In the genomic region with DNA sequence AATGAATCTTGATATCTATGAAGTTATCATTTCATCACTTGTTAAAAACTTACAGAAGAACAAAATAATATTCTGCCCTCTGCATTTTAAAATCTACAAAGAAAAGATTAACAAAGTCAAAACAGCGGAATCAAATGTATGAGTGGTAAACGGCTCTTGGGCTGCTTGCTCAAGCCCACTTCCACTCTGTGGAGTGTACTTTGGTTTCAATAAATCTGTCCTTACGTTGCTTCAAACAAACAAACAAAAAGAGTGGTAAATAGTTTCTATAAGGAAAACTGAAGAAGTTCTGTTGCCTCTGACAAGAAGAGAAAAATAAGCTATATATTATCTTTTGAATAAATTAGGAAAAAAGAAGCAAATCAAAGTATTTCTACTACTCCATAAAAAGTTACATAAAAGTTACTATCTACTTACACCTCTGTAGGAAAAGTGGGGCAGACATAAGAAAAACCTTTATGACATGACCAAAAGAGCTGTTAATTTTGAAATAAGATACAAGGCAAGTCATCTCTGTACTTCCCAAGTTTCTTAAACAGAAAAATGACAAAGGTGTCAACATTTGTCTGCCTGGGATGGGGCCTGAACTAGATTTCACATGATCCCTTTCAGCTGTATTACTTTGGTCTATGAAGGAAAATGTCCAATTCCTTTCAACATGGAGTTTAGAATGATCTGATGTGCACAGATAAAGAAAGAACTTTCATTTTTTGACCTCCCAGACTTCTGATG, we compare ENCODE assay signal across 21 cellular contexts. TPM values are rescaled to one million over a fixed set of nuclear protein-coding genes. Genes with fewer than 3 reads are reported as not detected.
DNase-seq lines count a peak whose midpoint lies in the region; ATAC-seq and TF ChIP-seq lines count a peak whose summit lies in the region.
"Had no signal": no experiment of that assay in that cellular context is flagged by ENCODE, and none has a peak within 500 bp of the region (broad histone marks: within the 10 kb centered on the region; RNA-seq: fewer than 3 reads in every experiment).

No MANE protein-coding gene starts in this region.

- ATAC-seq in T-helper 17 cell (no peak), HG02642 (IDR thresholded peaks at IDR 0.05; ENCODE audit: poor library complexity, unreplicated experiment) (no peak), HG03521 (IDR thresholded peaks at IDR 0.05; ENCODE audit: unreplicated experiment) (no peak)
- no peak for ATAC-seq in activated naive CD8-positive, alpha-beta T cell treated with anti-CD3 and anti-CD28 coated beads, Interleukin-2, amount 10 ng/mL, durations not matched to agents 7 days and 5 days (ENCODE audit: low read depth)

- H3K27ac ChIP-seq in right atrium auricular region = no peak overlapping the region

- H3K27me3 Mint-ChIP-seq in activated naive CD4-positive, alpha-beta T cell treated with anti-CD3 and anti-CD28 coated beads, Interleukin-2, amount 50 U/mL, for 24 hours = no peaks in the 10 kb centered on the region
- H3K27me3 Mint-ChIP-seq in T-helper 17 cell = no peaks in the 10 kb centered on the region
- H3K27me3 Mint-ChIP-seq in activated naive CD8-positive, alpha-beta T cell treated with anti-CD3 and anti-CD28 coated beads, Interleukin-2, amount 10 ng/mL, durations not matched to agents 7 days and 5 days = no peaks in the 10 kb centered on the region
- H3K27me3 Mint-ChIP-seq: IgD-negative memory B cell had no signal

- peak overlapping the region; percentile 19 for H3K4me3 Mint-ChIP-seq in activated naive CD4-positive, alpha-beta T cell treated with anti-CD3 and anti-CD28 coated beads, Interleukin-2, amount 50 U/mL, for 24 hours
- no peak overlapping the region for H3K4me3 Mint-ChIP-seq in T-helper 17 cell
- no peak overlapping the region for H3K4me3 Mint-ChIP-seq in activated naive CD8-positive, alpha-beta T cell treated with anti-CD3 and anti-CD28 coated beads, Interleukin-2, amount 10 ng/mL, durations not matched to agents 7 days and 5 days
- H3K4me3 Mint-ChIP-seq: H9, IgD-negative memory B cell had no signal

- peaks cover 0 to 5% of the 10 kb centered on the region in 2 donors for H3K4me1 ChIP-seq in right atrium auricular region

- H3K9me3 ChIP-seq in T-helper 17 cell (ENCODE audit: control insufficient read depth, low read length, poor library complexity, severe bottlenecking) = peaks cover 3% of the 10 kb centered on the region
- no peaks in the 10 kb centered on the region for H3K9me3 ChIP-seq in right atrium auricular region

- H3K4me3 ChIP-seq in right atrium auricular region = no peak overlapping the region

- H3K4me1 Mint-ChIP-seq in activated naive CD4-positive, alpha-beta T cell treated with anti-CD3 and anti-CD28 coated beads, Interleukin-2, amount 50 U/mL, for 24 hours = peaks cover 67% of the 10 kb centered on the region
- peaks cover 19% of the 10 kb centered on the region for H3K4me1 Mint-ChIP-seq in T-helper 17 cell
- peaks cover 11% of the 10 kb centered on the region for H3K4me1 Mint-ChIP-seq in activated naive CD8-positive, alpha-beta T cell treated with anti-CD3 and anti-CD28 coated beads, Interleukin-2, amount 10 ng/mL, durations not matched to agents 7 days and 5 days
- H3K4me1 Mint-ChIP-seq: H9 had no signal

- peaks cover 15% of the 10 kb centered on the region for H3K9me3 Mint-ChIP-seq in activated naive CD4-positive, alpha-beta T cell treated with anti-CD3 and anti-CD28 coated beads, Interleukin-2, amount 50 U/mL, for 24 hours
- H3K9me3 Mint-ChIP-seq in activated naive CD8-positive, alpha-beta T cell treated with anti-CD3 and anti-CD28 coated beads, Interleukin-2, amount 10 ng/mL, durations not matched to agents 7 days and 5 days = peaks cover 13% of the 10 kb centered on the region

- no peak for TF ChIP-seq CTCF in right atrium auricular region (IDR thresholded peaks at IDR 0.05)

- POLR2A ChIA-PET in activated naive CD8-positive, alpha-beta T cell treated with anti-CD3 and anti-CD28 coated beads, Interleukin-2, amount 10 ng/mL, durations not matched to agents 7 days and 5 days (lab: Charles Lee) = interaction anchor here (0.5 to 1.5 kb wide), 3 partner anchors 18 to 34 kb away, joined by 3 read pairs; no protein-coding TSS in a partner anchor

- no peaks in the 10 kb centered on the region for H3K27me3 ChIP-seq in right atrium auricular region

- peaks cover 48% of the 10 kb centered on the region for H3K36me3 Mint-ChIP-seq in activated naive CD4-positive, alpha-beta T cell treated with anti-CD3 and anti-CD28 coated beads, Interleukin-2, amount 50 U/mL, for 24 hours
- H3K36me3 Mint-ChIP-seq in T-helper 17 cell (ENCODE audit: low read depth) = peaks cover 20% of the 10 kb centered on the region
- peaks cover 68% of the 10 kb centered on the region for H3K36me3 Mint-ChIP-seq in activated naive CD8-positive, alpha-beta T cell treated with anti-CD3 and anti-CD28 coated beads, Interleukin-2, amount 10 ng/mL, durations not matched to agents 7 days and 5 days

- DNase-seq in activated naive CD4-positive, alpha-beta T cell (lab: John Stamatoyannopoulos, UW) = no peak
- DNase-seq in T-helper 17 cell (no peak), right atrium auricular region (ENCODE audit: low spot score) (no peak)
- DNase-seq in activated naive CD8-positive, alpha-beta T cell treated with anti-CD3 and anti-CD28 coated beads, Interleukin-2, amount 10 ng/mL, durations not matched to agents 7 days and 5 days = no peak
- DNase-seq: ACHN, C1 segment of cervical spinal cord, DMS153, GF-D8, H9, Karpas-422, NCI-H1417 treated with DMSO at 0.1 percent for 48 hours, NCI-H187 treated with DMSO at 0.1 percent for 48 hours, NCI-H2227 treated with DMSO at 0.1 percent for 48 hours, NCI-H510A treated with DMSO at 0.1 percent for 48 hours, NCI-H774, OCI-M1, Right ventricle myocardium superior had no signal

- peak overlapping the region; percentile 90 for H3K27ac Mint-ChIP-seq in activated naive CD4-positive, alpha-beta T cell treated with anti-CD3 and anti-CD28 coated beads, Interleukin-2, amount 50 U/mL, for 24 hours
- peak overlapping the region; percentile 79 for H3K27ac Mint-ChIP-seq in T-helper 17 cell
- peak overlapping the region; percentile 28 for H3K27ac Mint-ChIP-seq in activated naive CD8-positive, alpha-beta T cell treated with anti-CD3 and anti-CD28 coated beads, Interleukin-2, amount 10 ng/mL, durations not matched to agents 7 days and 5 days
- H3K27ac Mint-ChIP-seq: H9 had no signal

- peaks cover 16% of the 10 kb centered on the region for H3K36me3 ChIP-seq in right atrium auricular region

RNA-seq across cellular contexts. Expression of gene MGAT4A, which starts 56.5 kb away (rescaled TPM):
- total RNA-seq in T-helper 17 cell (100 to 1,000 TPM; 187 to 205 TPM), right atrium auricular region (10 to 100 TPM; 13.2 to 37.4 TPM)
- total RNA-seq in activated naive CD8-positive, alpha-beta T cell treated with anti-CD3 and anti-CD28 coated beads, Interleukin-2, amount 10 ng/mL, durations not matched to agents 7 days and 5 days = 100 to 1,000 TPM; 124 to 152 TPM

Comparison
In these comparisons a context has a peak if more than half of its experiments do, and no peak if none do; other contexts are left out.
1. H3K27ac Mint-ChIP-seq: peak in every context shown above with its lines; median percentile 90 in activated naive CD4-positive, alpha-beta T cell treated with anti-CD3 and anti-CD28 coated beads, Interleukin-2, amount 50 U/mL, for 24 hours; 79 in T-helper 17 cell; 28 in activated naive CD8-positive, alpha-beta T cell treated with anti-CD3 and anti-CD28 coated beads, Interleukin-2, amount 10 ng/mL, durations not matched to agents 7 days and 5 days.